22 cellular contexts compared by ENCODE assay signal in the genomic region with DNA sequence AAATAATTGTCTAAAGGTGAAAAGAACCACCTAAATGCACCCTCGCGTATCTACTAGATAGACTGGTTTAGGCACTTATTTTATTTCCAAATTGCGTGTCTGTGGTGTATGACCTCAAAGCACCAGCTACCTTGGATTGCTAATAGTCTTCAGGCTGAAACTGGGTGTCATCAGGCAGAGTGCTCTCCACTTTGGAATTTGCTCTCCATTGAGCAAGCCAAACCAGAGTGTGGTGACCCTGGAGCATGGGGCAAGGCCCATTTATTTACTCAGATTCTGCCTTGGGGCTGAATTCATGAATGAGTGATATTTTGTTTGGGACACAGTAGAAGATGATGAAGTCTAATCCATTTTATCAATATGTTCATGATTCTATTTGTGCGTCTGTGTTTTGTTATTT.
A peak's percentile ranks its signal among the peaks of the same experiment; 100 is the strongest.
DNase-seq lines count a peak whose midpoint lies in the region; ATAC-seq, FAIRE-seq and TF ChIP-seq lines count a peak whose summit lies in the region.
"Had no signal": no experiment of that assay in that cellular context is flagged by ENCODE, and none has a peak within 500 bp of the region (broad histone marks: within the 10 kb centered on the region; RNA-seq: fewer than 3 reads in every experiment).

No MANE protein-coding gene starts in this region.

- H3K9ac ChIP-seq in GM23248, result no peak overlapping the region
- H3K9ac ChIP-seq: BLaER1 treated with 17β-estradiol and CSF1 and Interleukin-3, amounts not matched to agents 10 nM and 100 nM had no signal

- H3K4me3 ChIP-seq in AG10803 (ENCODE audit: low read length) (no peak overlapping the region), GM23248 (no peak overlapping the region), bronchial epithelial cell (ENCODE audit: low read depth, low read length) (no peak overlapping the region), ovary (no peak overlapping the region)
- H3K4me3 ChIP-seq: BLaER1 treated with 17β-estradiol and CSF1 and Interleukin-3, amounts not matched to agents 10 nM and 100 nM had no signal

- TF ChIP-seq CTCF in AG10803 (conservative IDR thresholded peaks at IDR 0.05; ENCODE audit: low read length) (no peak), bronchial epithelial cell (IDR thresholded peaks at IDR 0.05; ENCODE audit: insufficient read depth, low read length, severe bottlenecking) (no peak), neural crest cell (conservative IDR thresholded peaks at IDR 0.05) (no peak), ovary (IDR thresholded peaks at IDR 0.05) (no peak)

- no peaks in the 10 kb centered on the region for H3K27me3 ChIP-seq in GM23248 (replicated peaks; ENCODE audit: insufficient read depth)
- no peaks in the 10 kb centered on the region for H3K27me3 ChIP-seq in bronchial epithelial cell (ENCODE audit: control insufficient read depth, insufficient read depth, low read length)
- no peaks in the 10 kb centered on the region for H3K27me3 ChIP-seq in ovary
- H3K27me3 ChIP-seq: BLaER1 treated with 17β-estradiol and CSF1 and Interleukin-3, amounts not matched to agents 10 nM and 100 nM had no signal

- peaks cover 7% of the 10 kb centered on the region for H3K27me3 Mint-ChIP-seq in neural crest cell (ENCODE audit: low read depth)
- H3K27me3 Mint-ChIP-seq: CD8-positive, alpha-beta memory T cell had no signal

- no peaks in the 10 kb centered on the region for H3K79me2 ChIP-seq in GM23248 (ENCODE audit: insufficient read depth)

- no peak for TF ChIP-seq EP300 in ovary (IDR thresholded peaks at IDR 0.05)

- H3K9me3 ChIP-seq in GM23248 (ENCODE audit: low read depth), result no peaks in the 10 kb centered on the region
- no peaks in the 10 kb centered on the region for H3K9me3 ChIP-seq in ovary
- H3K9me3 ChIP-seq: BLaER1 treated with 17β-estradiol and CSF1 and Interleukin-3, amounts not matched to agents 10 nM and 100 nM had no signal

- no peak for FAIRE-seq in bronchial epithelial cell (lab: Jason Lieb, UNC)
- FAIRE-seq: GM12892, H54, HTR-8/SVneo had no signal

- no peak for TF ChIP-seq POLR2A in ovary (IDR thresholded peaks at IDR 0.05)

- no peaks in the 10 kb centered on the region for H4K20me1 ChIP-seq in GM23248 (ENCODE audit: insufficient read depth)
- H4K20me1 ChIP-seq: BLaER1 treated with 17β-estradiol and CSF1 and Interleukin-3, amounts not matched to agents 10 nM and 100 nM had no signal

- H3K27ac ChIP-seq in GM23248 (no peak overlapping the region), ovary (no peak overlapping the region)
- H3K27ac ChIP-seq: BLaER1 treated with 17β-estradiol and CSF1 and Interleukin-3, amounts not matched to agents 10 nM and 100 nM; HL-60 had no signal

- H3K27ac Mint-ChIP-seq in neural crest cell (ENCODE audit: unreplicated experiment), result peak overlapping the region; percentile 47
- H3K27ac Mint-ChIP-seq: CD8-positive, alpha-beta memory T cell; HFFc6 had no signal

- H3K4me2 ChIP-seq in GM23248 (ENCODE audit: unreplicated experiment), result no peak overlapping the region
- H3K4me2 ChIP-seq: BLaER1 treated with 17β-estradiol and CSF1 and Interleukin-3, amounts not matched to agents 10 nM and 100 nM had no signal

- H3K4me3 Mint-ChIP-seq in neural crest cell, result no peak overlapping the region
- H3K4me3 Mint-ChIP-seq: CD8-positive, alpha-beta memory T cell; HFFc6 had no signal

- DNase-seq in AG10803 (ENCODE audit: low read depth), result peak; percentile 16
- DNase-seq in GM23248, result peak; percentile 24
- peak; percentile 12 for DNase-seq in bronchial epithelial cell (ENCODE audit: low read depth)
- DNase-seq in neural crest cell (ENCODE audit: low read depth, low spot score), result no peak
- DNase-seq in ovary, result no peak
- DNase-seq in cerebellar nuclear complex (lab: John Stamatoyannopoulos, UW), result no peak
- DNase-seq: CD8-positive, alpha-beta memory T cell; DND-41; HFFc6; MV-4-11; NCI-H1417; NCI-H2029 treated with DMSO at 0.1 percent for 48 hours; NCI-H510A; NCI-H82; SHP77 had no signal

- H3K36me3 Mint-ChIP-seq in neural crest cell (ENCODE audit: low read depth), result no peaks in the 10 kb centered on the region
- H3K36me3 Mint-ChIP-seq: CD8-positive, alpha-beta memory T cell had no signal

- in situ Hi-C loops in GM23248 (cut with MboI), result no loop called here

- no peaks in the 10 kb centered on the region for H3K9me2 ChIP-seq in GM23248 (ENCODE audit: insufficient read depth)

- intact Hi-C loops in ovary (cut with DNase I), result no loop called here

- 65% methylated on average over 4 of the region's 4 CpGs for WGBS in GM23248 (ENCODE audit: low coverage in 1 of 2, low lambda C conversion rate in 2 of 2, missing lambda C conversion rate in 2 of 2), 2 experiments
- WGBS in ovary, 3 donors, result 85 to 93% (median 88%) methylated on average over 4 of the region's 4 CpGs

- H3K4me1 ChIP-seq in GM23248 (ENCODE audit: insufficient read depth), result no peaks in the 10 kb centered on the region
- H3K4me1 ChIP-seq in ovary (ENCODE audit: insufficient read depth), result no peaks in the 10 kb centered on the region
- H3K4me1 ChIP-seq: BLaER1 treated with 17β-estradiol and CSF1 and Interleukin-3, amounts not matched to agents 10 nM and 100 nM had no signal

- H3F3A ChIP-seq in GM23248 (ENCODE audit: insufficient read depth), result no peaks in the 10 kb centered on the region

- H3K36me3 ChIP-seq in GM23248 (ENCODE audit: low read depth), result no peaks in the 10 kb centered on the region
- no peaks in the 10 kb centered on the region for H3K36me3 ChIP-seq in bronchial epithelial cell (ENCODE audit: control insufficient read depth, insufficient read depth, low read length)
- H3K36me3 ChIP-seq in ovary, result no peaks in the 10 kb centered on the region
- H3K36me3 ChIP-seq: BLaER1 treated with 17β-estradiol and CSF1 and Interleukin-3, amounts not matched to agents 10 nM and 100 nM had no signal

- ATAC-seq in HG03521 (IDR thresholded peaks at IDR 0.05; ENCODE audit: unreplicated experiment) (no peak), GM19328 (IDR thresholded peaks at IDR 0.05; ENCODE audit: unreplicated experiment) (no peak)

- no peak overlapping the region for H2AFZ ChIP-seq in GM23248

- H3K9me3 Mint-ChIP-seq in neural crest cell, result no peaks in the 10 kb centered on the region
- H3K9me3 Mint-ChIP-seq: HFFc6 had no signal

- H3K4me1 Mint-ChIP-seq in neural crest cell, result peaks cover 4% of the 10 kb centered on the region
- H3K4me1 Mint-ChIP-seq: CD8-positive, alpha-beta memory T cell had no signal

Comparison
In these comparisons a context has a peak if more than half of its experiments do, and no peak if none do; other contexts are left out.
1. DNase-seq: peak in AG10803 (single experiment), GM23248 (single experiment) and bronchial epithelial cell (single experiment); none in neural crest cell (single experiment), ovary (0 of 5) and cerebellar nuclear complex (0 of 2).